Comparison of ENCODE assay signal across 8 cellular contexts in genomic region chr17:19376799-19377198, GRCh38. TPM values are rescaled to one million over a fixed set of nuclear protein-coding genes. Genes with fewer than 3 reads are reported as not detected.
DNase-seq lines count a peak whose midpoint lies in the region; ATAC-seq and TF ChIP-seq lines count a peak whose summit lies in the region.

No MANE protein-coding gene starts in this region.

- H3K4me3 ChIP-seq in heart right ventricle (peak overlapping the region; percentile 47 to 96 (median 88)), WI38 (ENCODE audit: low read depth, low read length) (peak overlapping the region; percentile 85), iPS-11a (ENCODE audit: low read depth, low read length) (peak overlapping the region; percentile 82), stomach (peak overlapping the region; percentile 69 to 95 (median 87))

- TF ChIP-seq CTCF in heart right ventricle (IDR thresholded peaks at IDR 0.05) (no peak), WI38 (IDR thresholded peaks at IDR 0.05; ENCODE audit: low read depth, low read length) (no peak), stomach (IDR thresholded peaks at IDR 0.05) (no peak)

- intact Hi-C loops in heart right ventricle (cut with DNase I) (loop anchor here in 2 of 10 donors (2.0 to 5.0 kb wide), 2 partner anchors 20 to 71 kb away; no protein-coding TSS in a partner anchor), left cardiac atrium (cut with DNase I) (loop anchor here in 1 of 2 donors (1.0 kb wide), 1 partner anchor 14 kb away; the partner anchor contains the start of gene B9D1), stomach (cut with DNase I; ENCODE audit: low total_unique reads) (no loop called here)

- ATAC-seq in heart right ventricle (no peak), left cardiac atrium (no peak), HG03432 (IDR thresholded peaks at IDR 0.05; ENCODE audit: unreplicated experiment) (no peak), GM18519 (IDR thresholded peaks at IDR 0.05; ENCODE audit: low FRiP score, unreplicated experiment) (no peak)

- H3K36me3 ChIP-seq in heart right ventricle = peaks cover 0 to 34% (median 19%) of the 10 kb centered on the region in 9 donors
- peaks cover 21 to 24% (median 23%) of the 10 kb centered on the region in 4 donors for H3K36me3 ChIP-seq in stomach

- DNase-seq in heart right ventricle (no peak), left cardiac atrium (no peak), stomach (no peak), cerebellar cortex (ENCODE audit: low spot score) (no peak)

- H3K27me3 ChIP-seq in heart right ventricle (no peaks in the 10 kb centered on the region), stomach (no peaks in the 10 kb centered on the region)

- H3K4me1 ChIP-seq in heart right ventricle (peaks cover 3 to 37% (median 21%) of the 10 kb centered on the region in 9 donors), stomach (peaks cover 10 to 47% (median 40%) of the 10 kb centered on the region in 4 donors)

- TF ChIP-seq POLR2A in stomach (IDR thresholded peaks at IDR 0.05) = no peak

- no peak for TF ChIP-seq EP300 in stomach (IDR thresholded peaks at IDR 0.05)

- H3K27ac ChIP-seq in heart right ventricle (peak overlapping the region; percentile 80 to 98 (median 94)), stomach (peak overlapping the region in 4 of 5 donors; percentile 94 to 99 (median 96))

- no peaks in the 10 kb centered on the region for H3K9me3 ChIP-seq in heart right ventricle
- no peaks in the 10 kb centered on the region for H3K9me3 ChIP-seq in stomach

- 26 to 54% methylated on average over 2 of the region's 2 CpGs for WGBS in heart right ventricle, 2 donors
- WGBS in stomach, 5 donors = 23 to 40% (median 32%) methylated on average over 2 of the region's 2 CpGs

RNA-seq across cellular contexts. Expression of gene MAPK7, which starts 1.5 kb away (rescaled TPM):
- total RNA-seq in heart right ventricle (10 to 100 TPM in 6 of 10 donors, 1 to 10 TPM in 4; 7.3 to 16.6 (median 11.4) TPM), left cardiac atrium (10 to 100 TPM; 13.8 to 15.1 TPM), stomach (100 to 1,000 TPM in 2 of 5 donors, 10 to 100 TPM in 3; 24.0 to 221 (median 40.2) TPM)
- polyA plus RNA-seq in heart right ventricle (10 to 100 TPM in 1 of 2 donors, 1 to 10 TPM in 1; 9.1 to 12.3 TPM), stomach (10 to 100 TPM; 10.3 to 13.4 (median 11.3) TPM)

RNA-seq across cellular contexts. Expression of gene MFAP4, which starts 10.2 kb away (rescaled TPM):
- total RNA-seq in heart right ventricle = 100 to 1,000 TPM in 1 of 10 donors, 10 to 100 TPM in 9; 15.4 to 101 (median 41.6) TPM
- 10 to 100 TPM; 27.5 to 44.7 TPM for polyA plus RNA-seq in heart right ventricle
- total RNA-seq in left cardiac atrium = 100 to 1,000 TPM in 1 of 2 donors, 10 to 100 TPM in 1; 44.8 to 104 TPM
- 100 to 1,000 TPM in 2 of 5 donors, 10 to 100 TPM in 3; 29.3 to 125 (median 80.5) TPM for total RNA-seq in stomach
- polyA plus RNA-seq in stomach = 10 to 100 TPM; 44.0 to 56.4 (median 47.7) TPM

RNA-seq across cellular contexts. Expression of gene B9D1, which starts 14.3 kb away (rescaled TPM):
- total RNA-seq in heart right ventricle = 10 to 100 TPM in 5 of 10 donors, 1 to 10 TPM in 5; 5.3 to 18.8 (median 10.4) TPM
- polyA plus RNA-seq in heart right ventricle = 10 to 100 TPM in 1 of 2 donors, 1 to 10 TPM in 1; 9.4 to 11.6 TPM
- total RNA-seq in left cardiac atrium = 1 to 10 TPM; 7.3 to 8.4 TPM
- total RNA-seq in stomach = 10 to 100 TPM in 3 of 5 donors, not detected in 2; 10.9 to 22.8 (median 21.3) TPM
- polyA plus RNA-seq in stomach = 10 to 100 TPM; 10.9 to 18.4 (median 15.1) TPM

RNA-seq across cellular contexts. Expression of gene RNF112, which starts 34.2 kb away (rescaled TPM):
- 1 to 10 TPM in 5 of 10 donors, under 1 TPM in 5; 0.64 to 4.2 (median 1.0) TPM for total RNA-seq in heart right ventricle
- polyA plus RNA-seq in heart right ventricle = 1 to 10 TPM; 4.4 to 8.1 TPM
- 1 to 10 TPM; 2.5 to 6.8 TPM for total RNA-seq in left cardiac atrium
- 1 to 10 TPM in 2 of 5 donors, under 1 TPM in 1, not detected in 2; 0.45 to 4.4 (median 1.7) TPM for total RNA-seq in stomach
- polyA plus RNA-seq in stomach = 1 to 10 TPM; 2.1 to 5.0 (median 2.2) TPM
